20 cellular contexts compared by ENCODE assay signal in genomic region chr1:42264791-42265190, GRCh38.
DNase-seq lines count a peak whose midpoint lies in the region; ATAC-seq, FAIRE-seq and TF ChIP-seq lines count a peak whose summit lies in the region.
"Had no signal": no experiment of that assay in that cellular context is flagged by ENCODE, and none has a peak within 500 bp of the region (broad histone marks: within the 10 kb centered on the region; RNA-seq: fewer than 3 reads in every experiment).

No MANE protein-coding gene starts in this region.

- no TSS peak for BruUV-seq in K562 (replicated peaks; lab: Mats Ljungman, UMichigan)

- H3K9ac ChIP-seq in SK-N-SH: no peak overlapping the region
- no peak overlapping the region for H3K9ac ChIP-seq in Karpas-422 (ENCODE audit: low read length)
- H3K9ac ChIP-seq in K562 (ENCODE audit: insufficient read depth in 1 of 2, low read depth in 2 of 2, low read length in 2 of 2): no peak overlapping the region
- H3K9ac ChIP-seq in neural progenitor cell: no peak overlapping the region
- H3K9ac ChIP-seq: KMS-11 had no signal

- FAIRE-seq in K562 (lab: Jason Lieb, UNC): no peak
- FAIRE-seq: HTR-8/SVneo had no signal

- peaks cover 2% of the 10 kb centered on the region for H3K9me3 Mint-ChIP-seq in neural progenitor cell
- H3K9me3 Mint-ChIP-seq in CD4-positive, alpha-beta memory T cell: no peaks in the 10 kb centered on the region
- H3K9me3 Mint-ChIP-seq: GM23338 had no signal

- no peaks in the 10 kb centered on the region for H3K27me3 Mint-ChIP-seq in neural progenitor cell (ENCODE audit: insufficient read depth, low read depth)
- H3K27me3 Mint-ChIP-seq in CD4-positive, alpha-beta memory T cell: no peaks in the 10 kb centered on the region

- H3K36me3 ChIP-seq in SK-N-SH (replicated peaks in 1 of 2; ENCODE audit: control insufficient read depth in 1 of 2, insufficient read depth in 2 of 2, low read length in 1 of 2) (peaks cover 31 to 51% of the 10 kb centered on the region in 2 experiments), Karpas-422 (ENCODE audit: insufficient read depth, low read length) (peaks cover 2% of the 10 kb centered on the region; the same call in 1 of the 2 replicates), K562 (ENCODE audit: control insufficient read depth, insufficient read depth, low read length) (peaks cover 34% of the 10 kb centered on the region), neural progenitor cell (no peaks in the 10 kb centered on the region)
- no peaks in the 10 kb centered on the region for H3K36me3 ChIP-seq in CD4-positive, alpha-beta memory T cell (ENCODE audit: insufficient read depth, low read length)

- no peaks in the 10 kb centered on the region for H3K27me3 ChIP-seq in SK-N-SH (ENCODE audit: insufficient read depth)
- no peaks in the 10 kb centered on the region for H3K27me3 ChIP-seq in Karpas-422 (ENCODE audit: low read length)
- H3K27me3 ChIP-seq in K562 (ENCODE audit: control insufficient read depth in 2 of 2, insufficient read depth in 2 of 2, low read length in 2 of 2): no peaks in the 10 kb centered on the region
- no peaks in the 10 kb centered on the region for H3K27me3 ChIP-seq in neural progenitor cell
- H3K27me3 ChIP-seq in CD4-positive, alpha-beta memory T cell (ENCODE audit: insufficient read depth, low read length): no peaks in the 10 kb centered on the region

- H3K4me3 ChIP-seq in SK-N-SH (ENCODE audit: low read depth in 2 of 2, low read length in 1 of 2): no peak overlapping the region
- H3K4me3 ChIP-seq in Karpas-422 (ENCODE audit: low read length): no peak overlapping the region
- H3K4me3 ChIP-seq in K562: no peak overlapping the region
- no peak overlapping the region for H3K4me3 ChIP-seq in neural progenitor cell
- H3K4me3 ChIP-seq in CD4-positive, alpha-beta memory T cell (ENCODE audit: low read length in 2 of 2): no peak overlapping the region
- H3K4me3 ChIP-seq: GM23338 had no signal

- H3K79me2 ChIP-seq in SK-N-SH (ENCODE audit: insufficient read depth) (peaks cover 87% of the 10 kb centered on the region), Karpas-422 (ENCODE audit: low read length) (peaks cover 100% of the 10 kb centered on the region), K562 (ENCODE audit: control insufficient read depth, insufficient read depth, low read length) (peaks cover 80% of the 10 kb centered on the region), neural progenitor cell (ENCODE audit: low read depth) (peaks cover 98% of the 10 kb centered on the region)

- CTCF ChIA-PET in SK-N-SH (lab: Yijun Ruan, JAX) (interaction anchor here (0.8 to 2.1 kb wide), 2 partner anchors 38 to 91 kb away, joined by 3 to 8 read pairs; no protein-coding TSS in a partner anchor), K562 (lab: Yijun Ruan, JAX; ENCODE audit: low intra/inter-chr PET ratio) (no interaction called here)
- CTCF ChIA-PET in CD4-positive, alpha-beta memory T cell (lab: Charles Lee; ENCODE audit: partially characterized antibody): no interaction called here

- intact Hi-C loops in K562 (cut with micrococcal nuclease): no loop called here
- intact Hi-C loops in CD4-positive, alpha-beta memory T cell (cut with micrococcal nuclease): no loop called here

- no peak for TF ChIP-seq CTCF in SK-N-SH (IDR thresholded peaks at IDR 0.05)
- no peak for TF ChIP-seq CTCF in K562 (IDR thresholded peaks at IDR 0.05 in 2 of 3, conservative IDR thresholded peaks at IDR 0.05 in 1 of 3; ENCODE audit: insufficient read depth in 2 of 3, low read depth in 1 of 3, low read length in 3 of 3)
- TF ChIP-seq CTCF in neural progenitor cell (IDR thresholded peaks at IDR 0.05): no peak

- 97% methylated on average over 2 of the region's 2 CpGs for WGBS in SK-N-SH (ENCODE audit: low lambda C conversion rate)
- 87% methylated on average over 2 of the region's 2 CpGs for WGBS in K562 (ENCODE audit: insufficient coverage, low coverage, missing lambda C conversion rate)

- TF ChIP-seq EP300 in SK-N-SH (IDR thresholded peaks at IDR 0.05; ENCODE audit: borderline replicate concordance in 1 of 2, low read depth in 1 of 2, low read length in 1 of 2): no peak
- TF ChIP-seq EP300 in K562 (IDR thresholded peaks at IDR 0.05; ENCODE audit: low read length): no peak

- TF ChIP-seq POLR2A in K562 (conservative IDR thresholded peaks at IDR 0.05): no peak

- no peak overlapping the region for H3K27ac Mint-ChIP-seq in neural progenitor cell
- no peak overlapping the region for H3K27ac Mint-ChIP-seq in CD4-positive, alpha-beta memory T cell
- H3K27ac Mint-ChIP-seq: GM23338 had no signal

- H2AFZ ChIP-seq in SK-N-SH (ENCODE audit: low read depth): no peak overlapping the region
- no peak overlapping the region for H2AFZ ChIP-seq in Karpas-422 (ENCODE audit: low read length)
- no peak overlapping the region for H2AFZ ChIP-seq in K562 (ENCODE audit: low read depth, low read length)
- H2AFZ ChIP-seq in neural progenitor cell (replicated peaks): no peak overlapping the region
- H2AFZ ChIP-seq: GM23338 had no signal

- DNase-seq in SK-N-SH (no peak), Karpas-422 (peak; percentile 56), K562 (ENCODE audit: extremely low read depth in 1 of 4, low spot score in 3 of 4) (no peak), neural progenitor cell (ENCODE audit: low spot score) (peak; percentile 16)
- DNase-seq in CD4-positive, alpha-beta memory T cell: no peak
- DNase-seq: DMS79, HCEC 1CT, NCI-H1092, NCI-H1436, NCI-H187 treated with DMSO at 0.1 percent for 48 hours, NCI-H2107, NCI-H446 treated with DMSO at 0.1 percent for 48 hours, Right ventricle myocardium superior, SW 1271 had no signal

- in situ Hi-C loops in K562 (cut with MboI): no loop called here

- peaks cover 4% of the 10 kb centered on the region for H3K4me1 Mint-ChIP-seq in neural progenitor cell
- H3K4me1 Mint-ChIP-seq in CD4-positive, alpha-beta memory T cell: peaks cover 49 to 72% (median 60%) of the 10 kb centered on the region in 4 donors

- H3K9me3 ChIP-seq in SK-N-SH: no peaks in the 10 kb centered on the region
- H3K9me3 ChIP-seq in Karpas-422 (ENCODE audit: low read length): no peaks in the 10 kb centered on the region
- no peaks in the 10 kb centered on the region for H3K9me3 ChIP-seq in K562 (replicated peaks; ENCODE audit: control insufficient read depth, insufficient read depth, low read depth, low read length)
- no peaks in the 10 kb centered on the region for H3K9me3 ChIP-seq in neural progenitor cell (ENCODE audit: low read depth)
- no peaks in the 10 kb centered on the region for H3K9me3 ChIP-seq in CD4-positive, alpha-beta memory T cell (ENCODE audit: control insufficient read depth in 1 of 2, low read length in 2 of 2)

- POLR2A ChIA-PET in SK-N-SH (lab: Yijun Ruan, JAX): no interaction called here
- POLR2A ChIA-PET in K562 (lab: Yijun Ruan, JAX): interaction anchor here (1.1 to 1.9 kb wide), 3 partner anchors 9 to 30 kb away, joined by 3 to 10 read pairs (median 6); no protein-coding TSS in a partner anchor
- POLR2A ChIA-PET in CD4-positive, alpha-beta memory T cell (lab: Charles Lee; ENCODE audit: partially characterized antibody): no interaction called here

- H3K4me3 Mint-ChIP-seq in neural progenitor cell: no peak overlapping the region
- no peak overlapping the region for H3K4me3 Mint-ChIP-seq in CD4-positive, alpha-beta memory T cell
- H3K4me3 Mint-ChIP-seq: GM23338 had no signal

- no peak overlapping the region for H3K27ac ChIP-seq in SK-N-SH (ENCODE audit: low read depth in 2 of 2, low read length in 1 of 2)
- H3K27ac ChIP-seq in Karpas-422 (ENCODE audit: low read length): no peak overlapping the region; the same call in 1 of the 2 replicates
- no peak overlapping the region for H3K27ac ChIP-seq in K562 (ENCODE audit: extremely low read depth, low read depth, low read length)
- no peak overlapping the region for H3K27ac ChIP-seq in neural progenitor cell
- no peak overlapping the region for H3K27ac ChIP-seq in CD4-positive, alpha-beta memory T cell (ENCODE audit: low read depth, low read length)
- H3K27ac ChIP-seq: KMS-11 had no signal

- H3K4me2 ChIP-seq in SK-N-SH (no peak overlapping the region), Karpas-422 (ENCODE audit: low read depth, low read length, poor library complexity, severe bottlenecking) (peak overlapping the region; percentile 36), K562 (ENCODE audit: insufficient read depth, low read length) (no peak overlapping the region), neural progenitor cell (no peak overlapping the region)
- H3K4me2 ChIP-seq: GM23338, KMS-11 had no signal

- no peak; the same call in 2 of the 3 replicates for ATAC-seq in SK-N-SH treated with all-trans-retinoic acid at 6 μM for 48 hours
- peak; percentile 58 for ATAC-seq in K562
- no peak for ATAC-seq in HG03175 (IDR thresholded peaks at IDR 0.05; ENCODE audit: unreplicated experiment)
- ATAC-seq in HG02763 (IDR thresholded peaks at IDR 0.05; ENCODE audit: unreplicated experiment): no peak
- ATAC-seq: GM23338 had no signal

- TF ChIP-seq RAD21 in SK-N-SH (IDR thresholded peaks at IDR 0.05; ENCODE audit: low read length): no peak
- no peak for TF ChIP-seq RAD21 in K562 (CRISPR knock-in tag; conservative IDR thresholded peaks at IDR 0.05 in 1 of 2, IDR thresholded peaks at IDR 0.05 in 1 of 2)

- H3K36me3 Mint-ChIP-seq in neural progenitor cell: peaks cover 41% of the 10 kb centered on the region
- H3K36me3 Mint-ChIP-seq in CD4-positive, alpha-beta memory T cell: peaks cover 33 to 41% of the 10 kb centered on the region in 2 donors

- H3K4me1 ChIP-seq in SK-N-SH (ENCODE audit: control insufficient read depth in 1 of 2, insufficient read depth in 2 of 2, low read depth in 1 of 2, low read length in 1 of 2) (peaks cover 0 to 3% of the 10 kb centered on the region in 2 experiments; a peak in 2 of 4 replicates), Karpas-422 (ENCODE audit: low read length) (peaks cover 61% of the 10 kb centered on the region), K562 (replicated peaks in 1 of 2; ENCODE audit: control insufficient read depth in 2 of 2, insufficient read depth in 2 of 2, low read length in 2 of 2) (peaks cover under 1 to 17% of the 10 kb centered on the region in 2 experiments; a peak in 4 of 5 replicates), neural progenitor cell (peaks cover 29% of the 10 kb centered on the region)
- peaks cover 9% of the 10 kb centered on the region for H3K4me1 ChIP-seq in CD4-positive, alpha-beta memory T cell (ENCODE audit: insufficient read depth, low read length)

- H3F3A ChIP-seq in SK-N-SH (replicated peaks; ENCODE audit: insufficient read depth) (peaks cover 6% of the 10 kb centered on the region), neural progenitor cell (ENCODE audit: low read depth) (peaks cover 4% of the 10 kb centered on the region)

- peaks cover 13% of the 10 kb centered on the region; the same call in 1 of the 2 replicates for H4K20me1 ChIP-seq in SK-N-SH (ENCODE audit: insufficient read depth)
- H4K20me1 ChIP-seq in Karpas-422 (ENCODE audit: insufficient read depth, low read depth, low read length): peaks cover 38% of the 10 kb centered on the region
- H4K20me1 ChIP-seq in K562 (replicated peaks; ENCODE audit: control insufficient read depth, insufficient read depth, low read length): peaks cover 7% of the 10 kb centered on the region; the same call in 1 of the 2 replicates
- peaks cover 36% of the 10 kb centered on the region for H4K20me1 ChIP-seq in neural progenitor cell (ENCODE audit: low read depth)

- H3K9me2 ChIP-seq in SK-N-SH (no peaks in the 10 kb centered on the region), Karpas-422 (replicated peaks; ENCODE audit: insufficient read depth, low read length) (no peaks in the 10 kb centered on the region)

- no peaks in the 10 kb centered on the region for H3K9me1 ChIP-seq in K562 (ENCODE audit: control insufficient read depth, insufficient read depth, low read length)

Comparison
In these comparisons a context has a peak if more than half of its experiments do, and no peak if none do; other contexts are left out.
1. DNase-seq: peak in Karpas-422 (single experiment) and neural progenitor cell (single experiment); none in SK-N-SH (single experiment), K562 (0 of 4) and CD4-positive, alpha-beta memory T cell (0 of 5).